Comparison of ENCODE assay signal across 13 cellular contexts in the genomic region with DNA sequence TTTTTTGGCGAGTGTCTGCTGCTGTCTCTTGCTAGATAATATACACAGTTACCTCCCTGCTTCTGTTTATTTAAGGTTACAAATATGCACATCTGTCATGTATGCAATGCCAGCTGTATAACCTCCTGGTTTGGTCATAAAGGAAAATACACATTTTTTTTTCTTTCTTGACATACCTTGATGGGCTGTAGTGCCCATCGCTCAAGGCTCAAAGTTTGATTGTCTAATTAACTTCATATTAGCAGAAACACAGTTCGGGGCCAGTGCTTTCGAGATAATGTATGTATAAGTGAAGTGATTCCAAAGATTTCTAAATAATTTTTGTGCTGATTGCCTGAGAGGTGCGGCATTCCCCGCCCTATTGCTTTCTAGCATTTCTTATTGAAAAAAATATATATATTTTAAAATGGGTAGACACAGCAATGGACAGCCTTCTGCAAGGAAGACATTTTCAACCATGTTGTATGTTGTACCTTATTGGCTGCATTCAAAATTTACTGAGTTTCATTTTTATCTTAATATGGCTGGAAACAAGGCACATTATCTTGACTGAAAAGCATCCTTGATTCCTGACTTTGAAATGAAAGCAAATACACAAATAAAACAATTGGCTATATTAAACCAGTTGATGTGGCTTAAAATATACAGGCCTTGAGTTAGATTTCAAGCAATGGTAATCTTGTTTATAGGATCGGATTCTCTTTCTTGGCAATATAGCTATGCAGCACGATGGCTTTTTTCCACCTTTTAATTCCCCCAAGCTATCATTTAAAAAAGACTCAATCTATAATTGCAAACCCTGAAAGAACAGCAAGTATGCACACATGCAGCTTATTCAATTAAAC.
DNase-seq lines count a peak whose midpoint lies in the region; ATAC-seq and TF ChIP-seq lines count a peak whose summit lies in the region.
"Had no signal": no experiment of that assay in that cellular context is flagged by ENCODE, and none has a peak within 500 bp of the region (broad histone marks: within the 10 kb centered on the region; RNA-seq: fewer than 3 reads in every experiment).

No MANE protein-coding gene starts in this region.

- H3K9me3 ChIP-seq in HUES64 (ENCODE audit: insufficient read depth, low read depth, low read length), result no peaks in the 10 kb centered on the region

- H3K27ac ChIP-seq in HUES64 (ENCODE audit: low read depth, low read length), result no peak overlapping the region

- no peaks in the 10 kb centered on the region for H3K36me3 ChIP-seq in HUES64 (ENCODE audit: insufficient read depth, low read length)

- H3K4me3 Mint-ChIP-seq in Calu3 (ENCODE audit: low read depth, unreplicated experiment) (peak overlapping the region; percentile 89), natural killer cell (peak overlapping the region; percentile 60)
- peak overlapping the region; percentile 75 for H3K4me3 Mint-ChIP-seq in activated naive CD8-positive, alpha-beta T cell treated with anti-CD3 and anti-CD28 coated beads, Interleukin-2, amount 50 U/mL, for 24 hours

- intact Hi-C loops in Calu3 (cut with micrococcal nuclease; ENCODE audit: unreplicated experiment) (loop anchor here (1.0 to 5.0 kb wide), 2 partner anchors 410 to 536 kb away; a partner anchor contains a TSS), natural killer cell (cut with micrococcal nuclease) (loop anchor here (5.0 kb wide), 1 partner anchor 535 kb away; no protein-coding TSS in a partner anchor)

- peak overlapping the region; percentile 17; the same call in 1 of the 2 replicates for H3K4me3 ChIP-seq in HUES64 (ENCODE audit: low read length)

- H3K9ac ChIP-seq in HUES64 (ENCODE audit: low read depth, low read length), result no peak overlapping the region

- H3K9me3 Mint-ChIP-seq in Calu3 (ENCODE audit: low read depth, unreplicated experiment) (no peaks in the 10 kb centered on the region), natural killer cell (peaks cover 4 to 6% of the 10 kb centered on the region in 2 donors)
- H3K9me3 Mint-ChIP-seq in activated naive CD8-positive, alpha-beta T cell treated with anti-CD3 and anti-CD28 coated beads, Interleukin-2, amount 50 U/mL, for 24 hours, result peaks cover 3% of the 10 kb centered on the region

- H3K27me3 Mint-ChIP-seq in Calu3 (ENCODE audit: unreplicated experiment) (no peaks in the 10 kb centered on the region), natural killer cell (ENCODE audit: low read depth in 2 of 2) (peaks cover 72 to 77% of the 10 kb centered on the region in 2 donors)
- H3K27me3 Mint-ChIP-seq in activated naive CD8-positive, alpha-beta T cell treated with anti-CD3 and anti-CD28 coated beads, Interleukin-2, amount 50 U/mL, for 24 hours, result peaks cover 80% of the 10 kb centered on the region

- peaks cover 99% of the 10 kb centered on the region for H3K27me3 ChIP-seq in HUES64 (ENCODE audit: insufficient read depth, low read length)

- TF ChIP-seq CTCF in Calu3 (IDR thresholded peaks at IDR 0.05; ENCODE audit: unreplicated experiment) (no peak), natural killer cell (IDR thresholded peaks at IDR 0.05) (no peak)

- H3K36me3 Mint-ChIP-seq in Calu3 (ENCODE audit: insufficient read depth, unreplicated experiment) (peaks cover 37% of the 10 kb centered on the region), natural killer cell (peaks cover 26% of the 10 kb centered on the region)
- peaks cover 7% of the 10 kb centered on the region for H3K36me3 Mint-ChIP-seq in activated naive CD8-positive, alpha-beta T cell treated with anti-CD3 and anti-CD28 coated beads, Interleukin-2, amount 50 U/mL, for 24 hours (ENCODE audit: low read depth)

- no peak for DNase-seq in Calu3
- DNase-seq in activated naive CD8-positive, alpha-beta T cell treated with anti-CD3 and anti-CD28 coated beads, Interleukin-2, amount 50 U/mL, for 24 hours, result no peak
- DNase-seq in natural killer cell, result no peak
- DNase-seq in activated gamma-delta T cell treated with Interleukin-2 at 50 U/mL for 16 hours, result no peak
- DNase-seq in kidney tubule cell (ENCODE audit: low spot score), result no peak
- no peak for DNase-seq in stimulated activated CD4-positive, alpha-beta T cell treated with anti-CD3 and anti-CD28 coated beads, Interleukin-2, amount 100 ng/mL, for 24 hours
- DNase-seq: activated CD8-positive, alpha-beta memory T cell treated with anti-CD3 and anti-CD28 coated beads, Interleukin-2, amount 50 U/mL, for 48 hours; DMS79; foreskin melanocyte; IMR-90; small intestine; SW 1271 had no signal

- H3K4me1 Mint-ChIP-seq in Calu3 (ENCODE audit: low read depth, unreplicated experiment) (peaks cover 31% of the 10 kb centered on the region), natural killer cell (peaks cover 33 to 47% of the 10 kb centered on the region in 2 donors)
- H3K4me1 Mint-ChIP-seq in activated naive CD8-positive, alpha-beta T cell treated with anti-CD3 and anti-CD28 coated beads, Interleukin-2, amount 50 U/mL, for 24 hours, result peaks cover 26% of the 10 kb centered on the region

- ATAC-seq in activated naive CD8-positive, alpha-beta T cell treated with anti-CD3 and anti-CD28 coated beads, Interleukin-2, amount 50 U/mL, for 24 hours, result no peak
- no peak for ATAC-seq in natural killer cell

- H3K4me1 ChIP-seq in HUES64 (ENCODE audit: insufficient read depth, low read length), result peaks cover 36% of the 10 kb centered on the region

- WGBS in HUES64, result 23% methylated on average over 5 of the region's 8 CpGs

- CTCF ChIA-PET in Calu3 (lab: Charles Lee), result interaction anchor here (1.3 kb wide), 1 partner anchor 896 kb away, joined by 8 read pairs; no protein-coding TSS in a partner anchor

- H3K27ac Mint-ChIP-seq in Calu3 (ENCODE audit: unreplicated experiment) (peak overlapping the region; percentile 95), natural killer cell (peak overlapping the region in 1 of 2 donors; percentile 69)
- H3K27ac Mint-ChIP-seq in activated naive CD8-positive, alpha-beta T cell treated with anti-CD3 and anti-CD28 coated beads, Interleukin-2, amount 50 U/mL, for 24 hours, result no peak overlapping the region

- TSS peak; percentile 77 for BruUV-seq in Calu3 (replicated peaks; lab: Mats Ljungman, UMichigan)
